In genomic region chr18:74496508-74497307, GRCh38 we compare ENCODE assay signal across 8 cellular contexts. TPM values are rescaled to one million over a fixed set of nuclear protein-coding genes. Genes with fewer than 3 reads are reported as not detected.
DNase-seq lines count a peak whose midpoint lies in the region; ATAC-seq and TF ChIP-seq lines count a peak whose summit lies in the region.

No MANE protein-coding gene starts in this region.

- DNase-seq in AG09319 (ENCODE audit: extremely low read depth, low read depth) (no peak), NCI-H526 treated with DMSO at 0.1 percent for 48 hours (lab: John Stamatoyannopoulos, UW) (peak; percentile 32), activated gamma-delta T cell treated with Interleukin-2 at 50 U/mL for 16 hours (peak; percentile 17), globus pallidus (ENCODE audit: low spot score) (peak; percentile 64), occipital lobe (lab: John Stamatoyannopoulos, UW) (peak; percentile 70), DMS153 (lab: John Stamatoyannopoulos, UW) (no peak)

- ATAC-seq in GM18511 (IDR thresholded peaks at IDR 0.05; ENCODE audit: unreplicated experiment) (peak; percentile 34), HG02981 (IDR thresholded peaks at IDR 0.05; ENCODE audit: unreplicated experiment) (peak; percentile 24)

- TF ChIP-seq CTCF in AG09319 (IDR thresholded peaks at IDR 0.05; ENCODE audit: low read depth, low read length) = 0 out of 2 replicates have a peak, but pooled peaks have one; percentile 0

RNA-seq across cellular contexts. Expression of gene CNDP2, which starts 0.5 kb away (rescaled TPM):
- 32.6 TPM for total RNA-seq in occipital lobe

RNA-seq across cellular contexts. Expression of gene CNDP1, which starts 37.6 kb away (rescaled TPM):
- total RNA-seq in occipital lobe = 0.16 TPM

RNA-seq across cellular contexts. Expression of gene DIPK1C, which starts 39.6 kb away (rescaled TPM):
- total RNA-seq in occipital lobe = 12.3 TPM

Comparison
In these comparisons a context has a peak if more than half of its experiments do, and no peak if none do; other contexts are left out.
1. DNase-seq: peak in NCI-H526 treated with DMSO at 0.1 percent for 48 hours (single experiment), activated gamma-delta T cell treated with Interleukin-2 at 50 U/mL for 16 hours (single experiment), globus pallidus (single experiment) and occipital lobe (single experiment); none in AG09319 (single experiment) and DMS153 (single experiment).